Comparison of ENCODE assay signal across 15 cellular contexts in the genomic region with DNA sequence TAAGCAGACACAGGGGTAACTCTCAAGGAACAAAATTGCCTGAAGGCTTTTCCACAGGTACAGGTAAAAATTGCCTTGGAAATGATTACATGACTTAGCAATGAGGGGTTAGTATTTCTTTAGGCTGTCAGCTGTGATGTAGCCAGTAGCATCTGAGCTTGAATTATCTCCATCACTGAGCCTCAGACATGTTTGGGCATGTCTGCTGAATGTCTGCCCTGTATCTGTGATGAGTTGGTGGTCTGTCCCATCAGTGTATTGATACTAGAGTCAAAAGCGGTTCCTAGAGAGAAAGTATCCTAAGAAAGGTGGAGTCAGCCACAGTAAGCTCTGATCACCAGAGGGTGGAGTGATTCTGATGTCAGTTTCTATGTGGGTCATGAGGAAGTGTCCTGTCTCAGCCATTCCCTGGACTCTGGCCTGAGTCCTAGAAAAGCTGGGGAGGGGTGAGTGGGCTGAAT. TPM values are rescaled to one million over a fixed set of nuclear protein-coding genes. Genes with fewer than 3 reads are reported as not detected.
DNase-seq lines count a peak whose midpoint lies in the region; ATAC-seq, FAIRE-seq and TF ChIP-seq lines count a peak whose summit lies in the region.
"Had no signal": no experiment of that assay in that cellular context is flagged by ENCODE, and none has a peak within 500 bp of the region (broad histone marks: within the 10 kb centered on the region; RNA-seq: fewer than 3 reads in every experiment).

No MANE protein-coding gene starts in this region.

- H3K36me3 Mint-ChIP-seq in CD8-positive, alpha-beta memory T cell: no peaks in the 10 kb centered on the region
- H3K36me3 Mint-ChIP-seq: stimulated activated memory B cell treated with anti-CD40 and anti-IgM and Interleukin-4, amounts not matched to agents 10 μg/mL and 1 μg/mL and 100 μg/mL, for 72 hours had no signal

- DNase-seq in Ammon's horn (ENCODE audit: low spot score) (peak; percentile 45), NCI-H460 (ENCODE audit: extremely low read depth, low read depth) (peak; percentile 8), endothelial cell of umbilical vein (ENCODE audit: low read depth, low spot score) (peak; percentile 16), midbrain (lab: John Stamatoyannopoulos, UW) (peak; percentile 35), left lung (no peak)
- no peak for DNase-seq in CD8-positive, alpha-beta memory T cell
- no peak for DNase-seq in stimulated activated CD4-positive, alpha-beta T cell treated with anti-CD3 and anti-CD28 coated beads, Interleukin-2, amount 100 ng/mL, for 24 hours
- DNase-seq: central memory CD4-positive, alpha-beta T cell; left cardiac atrium; NCI-H1105 treated with DMSO at 0.1 percent for 48 hours; NCI-H82; ovary had no signal

- dilution Hi-C loops in endothelial cell of umbilical vein (cut with MboI; ENCODE audit: extremely low pct_ligation_motif_present, low sequenced_read_pairs): no loop called here

- TF ChIP-seq POLR2A in endothelial cell of umbilical vein (IDR thresholded peaks at IDR 0.05; ENCODE audit: low read depth, low read length): no peak

- ATAC-seq in HG03097 (IDR thresholded peaks at IDR 0.05; ENCODE audit: low FRiP score, unreplicated experiment): no peak
- ATAC-seq in left lung: no peak

- BruUV-seq in endothelial cell of umbilical vein (replicated peaks; lab: Mats Ljungman, UMichigan): no TSS peak

- H3K4me3 Mint-ChIP-seq in CD8-positive, alpha-beta memory T cell: no peak overlapping the region
- H3K4me3 Mint-ChIP-seq: stimulated activated memory B cell treated with anti-CD40 and anti-IgM and Interleukin-4, amounts not matched to agents 10 μg/mL and 1 μg/mL and 100 μg/mL, for 72 hours had no signal

- H3K79me2 ChIP-seq in endothelial cell of umbilical vein (ENCODE audit: control insufficient read depth, insufficient read depth, low read length): no peaks in the 10 kb centered on the region

- H3K9ac ChIP-seq in endothelial cell of umbilical vein (replicated peaks; ENCODE audit: extremely low read depth, insufficient read depth, low read length): no peak overlapping the region
- H3K9ac ChIP-seq: BLaER1 treated with 17β-estradiol and CSF1 and Interleukin-3, amounts not matched to agents 10 nM and 100 nM had no signal

- no peaks in the 10 kb centered on the region for H3K4me1 Mint-ChIP-seq in CD8-positive, alpha-beta memory T cell

- FAIRE-seq in endothelial cell of umbilical vein (lab: Jason Lieb, UNC): no peak

- CTCF ChIA-PET in endothelial cell of umbilical vein (lab: Charles Lee): interaction anchor here (1.1 to 1.2 kb wide), 2 partner anchors 14 to 109 kb away, joined by 3 read pairs; no protein-coding TSS in a partner anchor
- CTCF ChIA-PET in CD8-positive, alpha-beta memory T cell (lab: Charles Lee): no interaction called here

- H3K27ac ChIP-seq in endothelial cell of umbilical vein (ENCODE audit: insufficient read depth, low read depth, low read length) (no peak overlapping the region), left lung (no peak overlapping the region)
- H3K27ac ChIP-seq in CD8-positive, alpha-beta memory T cell (ENCODE audit: low read depth, low read length): no peak overlapping the region
- H3K27ac ChIP-seq: BLaER1 treated with 17β-estradiol and CSF1 and Interleukin-3, amounts not matched to agents 10 nM and 100 nM; ovary had no signal

- POLR2A ChIA-PET in endothelial cell of umbilical vein (lab: Charles Lee): no interaction called here
- POLR2A ChIA-PET in CD8-positive, alpha-beta memory T cell (lab: Charles Lee): no interaction called here

- no peak overlapping the region for H3K4me2 ChIP-seq in endothelial cell of umbilical vein (ENCODE audit: insufficient read depth, low read length)

- H3K9me3 ChIP-seq in endothelial cell of umbilical vein (replicated peaks; ENCODE audit: control insufficient read depth, insufficient read depth, low read length): no peaks in the 10 kb centered on the region
- H3K9me3 ChIP-seq in CD8-positive, alpha-beta memory T cell (ENCODE audit: low read length): no peaks in the 10 kb centered on the region
- no peaks in the 10 kb centered on the region for H3K9me3 ChIP-seq in left lung
- H3K9me3 ChIP-seq: BLaER1 treated with 17β-estradiol and CSF1 and Interleukin-3, amounts not matched to agents 10 nM and 100 nM; ovary had no signal

- H3K36me3 ChIP-seq in endothelial cell of umbilical vein (ENCODE audit: control insufficient read depth in 2 of 2, extremely low read depth in 1 of 2, insufficient read depth in 2 of 2, low read length in 2 of 2) (no peaks in the 10 kb centered on the region), left lung (no peaks in the 10 kb centered on the region)
- H3K36me3 ChIP-seq in CD8-positive, alpha-beta memory T cell (ENCODE audit: insufficient read depth, low read length): no peaks in the 10 kb centered on the region
- H3K36me3 ChIP-seq: BLaER1 treated with 17β-estradiol and CSF1 and Interleukin-3, amounts not matched to agents 10 nM and 100 nM; ovary had no signal

- no peak overlapping the region for H3K27ac Mint-ChIP-seq in CD8-positive, alpha-beta memory T cell
- H3K27ac Mint-ChIP-seq: stimulated activated memory B cell treated with anti-CD40 and anti-IgM and Interleukin-4, amounts not matched to agents 10 μg/mL and 1 μg/mL and 100 μg/mL, for 72 hours had no signal

- no peak for TF ChIP-seq CTCF in endothelial cell of umbilical vein (IDR thresholded peaks at IDR 0.05; ENCODE audit: extremely low read depth in 1 of 2, insufficient read depth in 1 of 2, low read depth in 1 of 2, low read length in 2 of 2)
- TF ChIP-seq CTCF in left lung (IDR thresholded peaks at IDR 0.05): no peak

- no peaks in the 10 kb centered on the region for H3K27me3 ChIP-seq in endothelial cell of umbilical vein (ENCODE audit: control insufficient read depth in 2 of 2, insufficient read depth in 2 of 2, low read length in 2 of 2)
- H3K27me3 ChIP-seq in CD8-positive, alpha-beta memory T cell (ENCODE audit: insufficient read depth, low read length, poor library complexity, severe bottlenecking): no peaks in the 10 kb centered on the region
- no peaks in the 10 kb centered on the region for H3K27me3 ChIP-seq in left lung
- H3K27me3 ChIP-seq: BLaER1 treated with 17β-estradiol and CSF1 and Interleukin-3, amounts not matched to agents 10 nM and 100 nM; ovary had no signal

- peaks cover 0 to 2% of the 10 kb centered on the region in 2 donors for H3K27me3 Mint-ChIP-seq in CD8-positive, alpha-beta memory T cell
- H3K27me3 Mint-ChIP-seq: stimulated activated memory B cell treated with anti-CD40 and anti-IgM and Interleukin-4, amounts not matched to agents 10 μg/mL and 1 μg/mL and 100 μg/mL, for 72 hours had no signal

- H3K4me3 ChIP-seq in endothelial cell of umbilical vein (replicated peaks in 1 of 3; ENCODE audit: insufficient read depth in 1 of 3, low read depth in 1 of 3, low read length in 3 of 3) (no peak overlapping the region), left lung (no peak overlapping the region)
- H3K4me3 ChIP-seq in CD8-positive, alpha-beta memory T cell (ENCODE audit: low read length): no peak overlapping the region
- H3K4me3 ChIP-seq: BLaER1 treated with 17β-estradiol and CSF1 and Interleukin-3, amounts not matched to agents 10 nM and 100 nM; ovary had no signal

- intact Hi-C loops in endothelial cell of umbilical vein (cut with micrococcal nuclease) (no loop called here), left lung (cut with DNase I) (no loop called here)

- peaks cover 0 to 3% (median 0%) of the 10 kb centered on the region in 5 donors for H3K9me3 Mint-ChIP-seq in CD8-positive, alpha-beta memory T cell
- H3K9me3 Mint-ChIP-seq: stimulated activated memory B cell treated with anti-CD40 and anti-IgM and Interleukin-4, amounts not matched to agents 10 μg/mL and 1 μg/mL and 100 μg/mL, for 72 hours had no signal

- no peaks in the 10 kb centered on the region for H3K4me1 ChIP-seq in endothelial cell of umbilical vein (ENCODE audit: control insufficient read depth, extremely low read depth, insufficient read depth, low read length)
- no peaks in the 10 kb centered on the region for H3K4me1 ChIP-seq in CD8-positive, alpha-beta memory T cell (ENCODE audit: insufficient read depth, low read length)
- H3K4me1 ChIP-seq in left lung: no peaks in the 10 kb centered on the region

- no peak overlapping the region for H2AFZ ChIP-seq in endothelial cell of umbilical vein (ENCODE audit: low read depth, low read length)

- no peaks in the 10 kb centered on the region for H3K9me1 ChIP-seq in endothelial cell of umbilical vein (replicated peaks; ENCODE audit: control insufficient read depth, extremely low read depth, insufficient read depth, low read length)

- H4K20me1 ChIP-seq in endothelial cell of umbilical vein (replicated peaks; ENCODE audit: control insufficient read depth, extremely low read depth, insufficient read depth, low read length): no peaks in the 10 kb centered on the region
- H4K20me1 ChIP-seq: BLaER1 treated with 17β-estradiol and CSF1 and Interleukin-3, amounts not matched to agents 10 nM and 100 nM had no signal

TF ChIP-seq in endothelial cell of umbilical vein, 7 proteins besides CTCF, POLR2A, EP300 and RAD21:
- TF ChIP-seq POLR2AphosphoS5 (IDR thresholded peaks at IDR 0.05; ENCODE audit: insufficient read depth, low read depth, low read length) (no peak), GATA2 (IDR thresholded peaks at IDR 0.05; ENCODE audit: insufficient read depth, insufficient read length, low read depth, low read length) (no peak), MYC (IDR thresholded peaks at IDR 0.05; ENCODE audit: low read depth, low read length) (no peak)
- TF ChIP-seq, protein P1, sequence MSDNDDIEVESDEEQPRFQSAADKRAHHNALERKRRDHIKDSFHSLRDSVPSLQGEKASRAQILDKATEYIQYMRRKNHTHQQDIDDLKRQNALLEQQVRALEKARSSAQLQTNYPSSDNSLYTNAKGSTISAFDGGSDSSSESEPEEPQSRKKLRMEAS (IDR thresholded peaks at IDR 0.05; ENCODE audit: insufficient read depth, insufficient read length): no peak

RNA-seq across cellular contexts. Expression of a gene that starts 16.2 kb away (rescaled TPM):
- total RNA-seq in NCI-H460 (2014; rRNA removed; shearing (Covaris generic)): 0.92 and 2.7 TPM in 2 replicates
- polyA plus RNA-seq in NCI-H460 (2014; cell fraction: nucleus; rRNA removed): 0.19 and 0.54 TPM in 2 replicates
- total RNA-seq in endothelial cell of umbilical vein: 0.49 and 0.88 TPM in 2 replicates
- polyA plus RNA-seq in endothelial cell of umbilical vein: 0.03 and 0.06 TPM in 2 replicates
- 0.07 and 0.08 TPM in 2 replicates for polyA plus RNA-seq in endothelial cell of umbilical vein (2011; cell fraction: cytosol; rRNA removed)
- polyA plus RNA-seq in endothelial cell of umbilical vein (2011; cell fraction: nucleus; rRNA removed): 0.50 and 0.52 TPM in 2 replicates
- 0.11 and 0.12 TPM in 2 replicates for polyA plus RNA-seq in endothelial cell of umbilical vein (2012)
- 0.29 and 1.3 TPM in 2 replicates for polyA minus RNA-seq in endothelial cell of umbilical vein
- polyA minus RNA-seq in endothelial cell of umbilical vein (2011; cell fraction: cytosol; rRNA and poly(A)+ RNA removed): 0.82 TPM
- polyA minus RNA-seq in endothelial cell of umbilical vein (2011; cell fraction: nucleus; rRNA and poly(A)+ RNA removed): 0.53 and 1.3 TPM in 2 replicates
- 1 to 10 TPM; 1.4 to 1.5 TPM for total RNA-seq in CD8-positive, alpha-beta memory T cell
- 0.49 TPM for polyA plus RNA-seq in CD8-positive, alpha-beta memory T cell
- total RNA-seq in left lung: 1 to 10 TPM; 3.7 to 6.9 TPM

Comparison
In these comparisons a context has a peak if more than half of its experiments do, and no peak if none do; other contexts are left out.
1. DNase-seq: peak in Ammon's horn (single experiment), NCI-H460 (single experiment), endothelial cell of umbilical vein (single experiment) and midbrain (single experiment); none in CD8-positive, alpha-beta memory T cell (0 of 5), left lung (0 of 2) and stimulated activated CD4-positive, alpha-beta T cell treated with anti-CD3 and anti-CD28 coated beads, Interleukin-2, amount 100 ng/mL, for 24 hours (0 of 2).